ENCODE assay signal across 8 cellular contexts in the genomic region with DNA sequence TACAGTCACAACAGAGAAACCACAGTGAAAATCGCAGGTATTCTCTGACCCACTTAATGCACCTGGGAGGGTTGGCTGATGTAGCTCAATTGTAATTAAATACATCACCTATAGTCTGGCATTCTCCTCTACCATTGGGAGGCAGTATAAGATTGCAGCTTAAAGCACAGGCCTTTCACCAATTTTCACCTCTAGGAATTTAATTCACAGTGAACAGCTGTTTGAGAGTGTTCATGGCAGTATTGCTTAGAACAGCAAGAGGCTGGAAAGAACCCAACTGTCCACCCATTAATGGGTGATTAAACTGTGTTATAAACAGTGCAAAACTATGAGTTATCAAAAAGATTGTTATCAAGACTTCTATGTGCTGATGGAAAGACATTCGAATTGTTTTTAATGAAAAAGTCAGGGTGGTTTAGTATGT. TPM values are rescaled to one million over a fixed set of nuclear protein-coding genes. Genes with fewer than 3 reads are reported as not detected.
A peak's percentile ranks its signal among the peaks of the same experiment; 100 is the strongest.
DNase-seq lines count a peak whose midpoint lies in the region; ATAC-seq and TF ChIP-seq lines count a peak whose summit lies in the region.

No MANE protein-coding gene starts in this region.

- CTCF ChIA-PET in activated CD4-positive, alpha-beta T cell treated with anti-CD3 and anti-CD28 coated beads for 36 hours (lab: Charles Lee): interaction anchor here (0.5 to 3.6 kb wide), 12 partner anchors 10 to 319 kb away, joined by 3 to 19 read pairs (median 4); no protein-coding TSS in a partner anchor

- peak; percentile 28 for ATAC-seq in activated CD4-positive, alpha-beta T cell treated with anti-CD3 and anti-CD28 coated beads for 36 hours
- ATAC-seq in lower lobe of right lung: peak; percentile 9 to 57
- ATAC-seq in HG02870 (IDR thresholded peaks at IDR 0.05; ENCODE audit: unreplicated experiment): no peak

- H3K9ac ChIP-seq in Karpas-422 (ENCODE audit: low read length): peak overlapping the region; percentile 48

- H4K20me1 ChIP-seq in Karpas-422 (ENCODE audit: insufficient read depth, low read depth, low read length): no peaks in the 10 kb centered on the region

- H3K27me3 Mint-ChIP-seq in activated CD4-positive, alpha-beta T cell treated with anti-CD3 and anti-CD28 coated beads for 36 hours: no peaks in the 10 kb centered on the region

- H3K4me1 Mint-ChIP-seq in activated CD4-positive, alpha-beta T cell treated with anti-CD3 and anti-CD28 coated beads for 36 hours: peaks cover 34% of the 10 kb centered on the region

- peak overlapping the region; percentile 28 for H3K27ac Mint-ChIP-seq in activated CD4-positive, alpha-beta T cell treated with anti-CD3 and anti-CD28 coated beads for 36 hours

- H3K4me3 ChIP-seq in Karpas-422 (ENCODE audit: low read length) (peak overlapping the region; percentile 26), choroid plexus epithelial cell (ENCODE audit: low read depth, low read length) (no peak overlapping the region), lower lobe of right lung (no peak overlapping the region)

- 0 out of 2 replicates have a peak overlapping the region, but pooled peaks have one; percentile 11 for H2AFZ ChIP-seq in Karpas-422 (ENCODE audit: low read length)

- H3K27me3 ChIP-seq in Karpas-422 (ENCODE audit: low read length) (no peaks in the 10 kb centered on the region), lower lobe of right lung (ENCODE audit: low read depth) (no peaks in the 10 kb centered on the region)

- intact Hi-C loops in activated CD4-positive, alpha-beta T cell treated with anti-CD3 and anti-CD28 coated beads for 36 hours (cut with DNase I, micrococcal nuclease): loop anchor here (1.0 to 5.0 kb wide), 5 partner anchors 63 to 1033 kb away; a partner anchor contains a TSS
- intact Hi-C loops in lower lobe of right lung (cut with DNase I): loop anchor here (5.0 kb wide), 1 partner anchor 62 kb away; no protein-coding TSS in a partner anchor

- H3K4me2 ChIP-seq in Karpas-422 (ENCODE audit: low read depth, low read length, poor library complexity, severe bottlenecking): peak overlapping the region; percentile 63

- peak overlapping the region; percentile 22 for H3K4me3 Mint-ChIP-seq in activated CD4-positive, alpha-beta T cell treated with anti-CD3 and anti-CD28 coated beads for 36 hours

- H3K36me3 ChIP-seq in Karpas-422 (ENCODE audit: insufficient read depth, low read length): 0 out of 2 replicates have a peak, but pooled peaks cover 4% of the 10 kb centered on the region
- H3K36me3 ChIP-seq in lower lobe of right lung: peaks cover 46% of the 10 kb centered on the region

- no peaks in the 10 kb centered on the region for H3K9me2 ChIP-seq in Karpas-422 (replicated peaks; ENCODE audit: insufficient read depth, low read length)

- H3K9me3 ChIP-seq in Karpas-422 (ENCODE audit: low read length): no peaks in the 10 kb centered on the region
- no peaks in the 10 kb centered on the region for H3K9me3 ChIP-seq in lower lobe of right lung

- H3K27ac ChIP-seq in Karpas-422 (ENCODE audit: low read length): peak overlapping the region; percentile 84
- H3K27ac ChIP-seq in lower lobe of right lung: peak overlapping the region; percentile 22

- POLR2A ChIA-PET in activated CD4-positive, alpha-beta T cell treated with anti-CD3 and anti-CD28 coated beads for 36 hours (lab: Charles Lee): interaction anchor here (0.6 to 0.7 kb wide), 2 partner anchors 121 to 353 kb away, joined by 4 read pairs; no protein-coding TSS in a partner anchor

- DNase-seq in activated CD4-positive, alpha-beta T cell treated with anti-CD3 and anti-CD28 coated beads for 36 hours: no peak
- no peak for DNase-seq in activated CD4-positive, alpha-beta T cell treated with anti-CD3 and anti-CD28 coated beads for 48 hours
- DNase-seq in Karpas-422: peak; percentile 79
- peak; percentile 70 for DNase-seq in RPMI7951 (ENCODE audit: low read depth)
- DNase-seq in choroid plexus epithelial cell (ENCODE audit: low read depth): peak; percentile 84
- no peak for DNase-seq in lower lobe of right lung
- no peak for DNase-seq in GF-D8 (lab: John Stamatoyannopoulos, UW)

- H3K4me1 ChIP-seq in Karpas-422 (ENCODE audit: low read length) (peaks cover 28% of the 10 kb centered on the region), lower lobe of right lung (peaks cover 38% of the 10 kb centered on the region)

- peaks cover 23% of the 10 kb centered on the region for H3K36me3 Mint-ChIP-seq in activated CD4-positive, alpha-beta T cell treated with anti-CD3 and anti-CD28 coated beads for 36 hours (ENCODE audit: low read depth)

- TF ChIP-seq CTCF in choroid plexus epithelial cell (conservative IDR thresholded peaks at IDR 0.05; ENCODE audit: low read depth, low read length): peak; percentile 83
- peak; percentile 67 for TF ChIP-seq CTCF in lower lobe of right lung (IDR thresholded peaks at IDR 0.05)

- H3K9me3 Mint-ChIP-seq in activated CD4-positive, alpha-beta T cell treated with anti-CD3 and anti-CD28 coated beads for 36 hours (ENCODE audit: low read depth): no peaks in the 10 kb centered on the region

- peaks cover 9% of the 10 kb centered on the region for H3K79me2 ChIP-seq in Karpas-422 (ENCODE audit: low read length)

RNA-seq across cellular contexts. Expression of a gene that starts 2.0 kb away (rescaled TPM):
- total RNA-seq in activated CD4-positive, alpha-beta T cell treated with anti-CD3 and anti-CD28 coated beads for 36 hours: 10 to 100 TPM; 16.5 to 18.2 TPM
- 24.9 and 28.5 TPM in 2 replicates for total RNA-seq in Karpas-422 (2014; rRNA removed; shearing (Covaris generic); ENCODE audit: low replicate concordance)
- total RNA-seq in RPMI7951 (2014; rRNA removed; shearing (Covaris generic)): 53.1 and 61.4 TPM in 2 replicates
- 45.4 TPM for total RNA-seq in lower lobe of right lung

RNA-seq across cellular contexts. Expression of a gene that starts 26.7 kb away (rescaled TPM):
- 1 to 10 TPM in 1 of 2 experiments, under 1 TPM in 1; 0.87 to 1.2 TPM for total RNA-seq in activated CD4-positive, alpha-beta T cell treated with anti-CD3 and anti-CD28 coated beads for 36 hours
- not detected in 2 replicates for total RNA-seq in Karpas-422 (2014; rRNA removed; shearing (Covaris generic); ENCODE audit: low replicate concordance)
- 47.8 and 62.2 TPM in 2 replicates for total RNA-seq in RPMI7951 (2014; rRNA removed; shearing (Covaris generic))
- 15.7 TPM for total RNA-seq in lower lobe of right lung

RNA-seq across cellular contexts. Expression of a gene that starts 52.5 kb away (rescaled TPM):
- 10 to 100 TPM; 36.0 to 39.6 TPM for total RNA-seq in activated CD4-positive, alpha-beta T cell treated with anti-CD3 and anti-CD28 coated beads for 36 hours
- total RNA-seq in Karpas-422 (2014; rRNA removed; shearing (Covaris generic); ENCODE audit: low replicate concordance): 30.3 and 41.3 TPM in 2 replicates
- 44.9 and 49.5 TPM in 2 replicates for total RNA-seq in RPMI7951 (2014; rRNA removed; shearing (Covaris generic))
- 63.2 TPM for total RNA-seq in lower lobe of right lung

Comparison
In these comparisons a context has a peak if more than half of its experiments do, and no peak if none do; other contexts are left out.
1. DNase-seq: peak in Karpas-422 (single experiment), RPMI7951 (single experiment) and choroid plexus epithelial cell (single experiment); none in activated CD4-positive, alpha-beta T cell treated with anti-CD3 and anti-CD28 coated beads for 36 hours (single experiment), activated CD4-positive, alpha-beta T cell treated with anti-CD3 and anti-CD28 coated beads for 48 hours (single experiment), lower lobe of right lung (single experiment) and GF-D8 (single experiment).